In the genomic region with DNA sequence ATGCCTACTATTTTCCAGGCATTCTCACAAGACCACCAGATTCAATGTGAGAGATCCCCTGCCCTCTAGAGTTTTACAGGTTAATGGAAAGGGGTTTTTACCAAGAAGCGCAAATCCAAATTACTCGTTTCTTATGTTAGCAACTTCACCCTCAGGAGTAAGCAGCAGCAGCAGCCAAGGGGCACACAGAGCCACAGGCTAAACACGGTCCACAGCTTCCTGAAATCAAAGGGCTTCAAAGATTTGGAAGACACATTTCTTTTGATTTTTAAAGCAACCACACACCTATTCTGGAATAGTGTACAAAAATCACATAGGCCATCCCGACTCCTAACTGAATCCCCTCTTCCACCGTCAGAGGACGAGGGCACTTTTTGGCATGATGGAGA, we compare ENCODE assay signal across 8 cellular contexts.
A peak's percentile ranks its signal among the peaks of the same experiment; 100 is the strongest.
DNase-seq lines count a peak whose midpoint lies in the region; ATAC-seq and TF ChIP-seq lines count a peak whose summit lies in the region.

No MANE protein-coding gene starts in this region.

- peak overlapping the region; percentile 83 for H3K4me2 ChIP-seq in OCI-LY1 (ENCODE audit: low read length)
- H3K4me2 ChIP-seq in trophoblast cell (ENCODE audit: low read length): peak overlapping the region; percentile 52

- peak overlapping the region; percentile 83 for H3K14ac ChIP-seq in trophoblast cell (ENCODE audit: low read length)

- H3K4me1 ChIP-seq in OCI-LY1 (ENCODE audit: insufficient read depth, low read length, severe bottlenecking): peaks cover 53% of the 10 kb centered on the region
- H3K4me1 ChIP-seq in duodenal mucosa (ENCODE audit: control insufficient read depth in 1 of 2, insufficient read depth in 2 of 2, low read length in 2 of 2): peaks cover 48 to 62% of the 10 kb centered on the region in 2 donors
- H3K4me1 ChIP-seq in trophoblast cell (ENCODE audit: control insufficient read depth in 1 of 2, insufficient read depth in 2 of 2, low read length in 2 of 2): peaks cover 34 to 53% of the 10 kb centered on the region in 2 experiments

- DNase-seq in CD1c-positive myeloid dendritic cell (ENCODE audit: extremely low spot score): peak; percentile 23
- peak in 1 of 2 donors; percentile 19 for DNase-seq in trophoblast cell
- DNase-seq in cerebellar nuclear complex (lab: John Stamatoyannopoulos, UW): no peak
- no peak for DNase-seq in midbrain (lab: John Stamatoyannopoulos, UW)

- peak overlapping the region; percentile 34 for H4K12ac ChIP-seq in trophoblast cell (ENCODE audit: low read depth, low read length)

- H2AFZ ChIP-seq in OCI-LY1 (ENCODE audit: low read length): no peak overlapping the region
- no peak overlapping the region for H2AFZ ChIP-seq in trophoblast cell (ENCODE audit: insufficient read depth, low read length, poor library complexity)

- H3K36me3 ChIP-seq in OCI-LY1 (ENCODE audit: insufficient read depth, low read length) (no peaks in the 10 kb centered on the region), duodenal mucosa (ENCODE audit: control insufficient read depth in 1 of 2, insufficient read depth in 2 of 2, low read length in 2 of 2) (no peaks in the 10 kb centered on the region), trophoblast cell (ENCODE audit: control insufficient read depth in 1 of 2, insufficient read depth in 2 of 2, low read length in 2 of 2) (no peaks in the 10 kb centered on the region)

- H4K8ac ChIP-seq in trophoblast cell (ENCODE audit: low read depth, low read length): peak overlapping the region; percentile 80

- H3K9ac ChIP-seq in OCI-LY1 (ENCODE audit: low read length) (peak overlapping the region; percentile 89), duodenal mucosa (ENCODE audit: low read depth in 1 of 2, low read length in 2 of 2) (peak overlapping the region; percentile 65 to 77), trophoblast cell (ENCODE audit: low read length) (peak overlapping the region; percentile 62)

- H3K79me2 ChIP-seq in OCI-LY1 (ENCODE audit: insufficient read depth, low read length): no peaks in the 10 kb centered on the region
- peaks cover 23% of the 10 kb centered on the region for H3K79me2 ChIP-seq in trophoblast cell (ENCODE audit: control insufficient read depth, insufficient read depth, low read length, poor library complexity)

- H3F3A ChIP-seq in OCI-LY1 (ENCODE audit: insufficient read depth, low read length): peaks cover 5% of the 10 kb centered on the region; the same call in 1 of the 2 replicates

- H3K4me3 ChIP-seq in OCI-LY1 (ENCODE audit: low read depth, low read length, poor library complexity, severe bottlenecking): peak overlapping the region; percentile 56
- peak overlapping the region; percentile 50 to 57 for H3K4me3 ChIP-seq in duodenal mucosa (ENCODE audit: low read depth in 1 of 2, low read length in 2 of 2)
- H3K4me3 ChIP-seq in trophoblast cell (ENCODE audit: low read depth, low read length): no peak overlapping the region

- H2BK120ac ChIP-seq in trophoblast cell (ENCODE audit: insufficient read depth, low read length, poor library complexity): peak overlapping the region; percentile 99

- peak overlapping the region; percentile 88 for H2AK5ac ChIP-seq in trophoblast cell (ENCODE audit: low read length)

- H3K27me3 ChIP-seq in OCI-LY1 (ENCODE audit: insufficient read depth, low read length): no peaks in the 10 kb centered on the region
- H3K27me3 ChIP-seq in duodenal mucosa (ENCODE audit: control insufficient read depth in 1 of 2, insufficient read depth in 2 of 2, low read length in 2 of 2): no peaks in the 10 kb centered on the region
- no peaks in the 10 kb centered on the region for H3K27me3 ChIP-seq in trophoblast cell (ENCODE audit: insufficient read depth, low read length)

- H3K4ac ChIP-seq in trophoblast cell (ENCODE audit: low read depth, low read length): peak overlapping the region; percentile 85

- ATAC-seq in HG02840 (IDR thresholded peaks at IDR 0.05; ENCODE audit: low FRiP score, unreplicated experiment): no peak
- ATAC-seq in GM21576 (IDR thresholded peaks at IDR 0.05; ENCODE audit: unreplicated experiment): no peak

- H3K27ac ChIP-seq in OCI-LY1 (ENCODE audit: low read depth, low read length, poor library complexity, severe bottlenecking) (peak overlapping the region; percentile 97), duodenal mucosa (ENCODE audit: low read depth, low read length) (peak overlapping the region; percentile 94), trophoblast cell (ENCODE audit: low read depth, low read length) (peak overlapping the region; percentile 100)

- no peak for TF ChIP-seq CTCF in OCI-LY1 (IDR thresholded peaks at IDR 0.05; ENCODE audit: low read length)

- WGBS in trophoblast cell (ENCODE audit: extremely low coverage, insufficient coverage, insufficient read length): no CpG with 5 or more reads among the region's 6 CpGs

- peak overlapping the region; percentile 91 for H2BK12ac ChIP-seq in trophoblast cell (ENCODE audit: low read length)

- H3K9me3 ChIP-seq in OCI-LY1 (ENCODE audit: low read length) (no peaks in the 10 kb centered on the region), duodenal mucosa (ENCODE audit: control insufficient read depth in 1 of 2, low read length in 2 of 2) (no peaks in the 10 kb centered on the region), trophoblast cell (ENCODE audit: insufficient read depth, low read depth, low read length) (no peaks in the 10 kb centered on the region)

- H3K9me2 ChIP-seq in OCI-LY1 (ENCODE audit: low read depth, low read length): no peaks in the 10 kb centered on the region

- no peaks in the 10 kb centered on the region for H4K20me1 ChIP-seq in OCI-LY1 (ENCODE audit: insufficient read depth, low read length)

- H4K91ac ChIP-seq in trophoblast cell (ENCODE audit: low read depth, low read length): peak overlapping the region; percentile 99

- H3K23ac ChIP-seq in trophoblast cell (ENCODE audit: low read length): no peak overlapping the region

- peaks cover 67% of the 10 kb centered on the region for H3K79me1 ChIP-seq in trophoblast cell (ENCODE audit: low read length)

- H2BK5ac ChIP-seq in trophoblast cell (ENCODE audit: low read depth, low read length, poor library complexity): peak overlapping the region; percentile 99

- H3K18ac ChIP-seq in trophoblast cell (ENCODE audit: low read length): peak overlapping the region; percentile 77
